In the genomic region with DNA sequence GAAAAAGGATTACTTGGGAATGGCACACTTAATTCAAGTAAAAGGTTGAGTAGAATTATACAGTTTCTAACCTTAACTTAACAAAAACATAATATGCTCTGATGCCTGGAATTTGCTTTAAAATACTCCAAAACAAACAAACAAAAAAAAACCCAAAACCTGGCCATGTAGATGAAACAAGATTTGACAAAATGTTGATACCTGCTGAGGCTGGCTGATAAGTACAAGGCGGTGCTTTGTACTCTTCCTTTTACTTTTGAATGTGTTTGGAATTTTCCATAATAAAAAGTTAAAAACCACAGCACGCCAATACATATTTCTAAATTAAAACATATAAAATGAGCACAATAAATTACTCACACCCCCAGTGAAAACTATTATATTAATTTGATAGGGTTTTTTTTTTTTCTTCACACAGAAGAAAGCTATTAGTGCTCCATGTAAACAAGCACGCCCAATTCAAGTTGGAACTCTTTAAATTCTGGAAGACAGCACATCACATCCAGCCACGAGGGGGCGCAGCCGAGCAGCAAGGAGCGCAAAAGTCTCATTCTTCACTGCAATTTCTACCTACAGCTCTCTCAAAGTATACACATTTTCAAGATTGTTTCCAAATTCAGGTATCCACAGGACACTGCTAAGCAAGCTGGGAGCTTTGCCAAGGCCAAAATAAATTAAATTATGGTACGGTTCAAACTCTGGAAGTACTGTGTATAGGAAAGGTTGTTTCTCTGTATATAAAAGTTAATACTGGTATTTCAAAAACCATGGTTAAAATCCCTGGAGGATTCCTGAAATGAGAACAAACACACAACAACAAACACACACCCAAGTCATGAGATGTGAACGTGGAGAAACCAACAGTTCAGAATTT, we compare ENCODE assay signal across 8 cellular contexts. TPM values are rescaled to one million over a fixed set of nuclear protein-coding genes. Genes with fewer than 3 reads are reported as not detected.
A peak's percentile ranks its signal among the peaks of the same experiment; 100 is the strongest.
DNase-seq lines count a peak whose midpoint lies in the region; ATAC-seq, FAIRE-seq and TF ChIP-seq lines count a peak whose summit lies in the region.

No MANE protein-coding gene starts in this region.

- H3K4me2 ChIP-seq in MM.1S (ENCODE audit: low read depth, low read length) = peak overlapping the region; percentile 85

- peak overlapping the region; percentile 77; the same call in 1 of the 2 replicates for H3K9ac ChIP-seq in MM.1S (ENCODE audit: low read length)

- TF ChIP-seq CTCF in MM.1S (IDR thresholded peaks at IDR 0.05; ENCODE audit: low read length) (peak; percentile 91), glutamatergic neuron (IDR thresholded peaks at IDR 0.05; ENCODE audit: partially characterized antibody, unreplicated experiment) (peak; percentile 96)

- H3K4me1 Mint-ChIP-seq in glutamatergic neuron (ENCODE audit: low read depth, unreplicated experiment) = peaks cover 47% of the 10 kb centered on the region

- H3K9me3 ChIP-seq in MM.1S (replicated peaks; ENCODE audit: insufficient read depth, low read length) = no peaks in the 10 kb centered on the region

- no peaks in the 10 kb centered on the region for H3K9me2 ChIP-seq in MM.1S (replicated peaks; ENCODE audit: insufficient read depth, low read length)

- no peak for FAIRE-seq in urothelium cell line (lab: Jason Lieb, UNC)

- peaks cover 100% of the 10 kb centered on the region for H3K79me2 ChIP-seq in MM.1S (ENCODE audit: low read length)

- peaks cover 41% of the 10 kb centered on the region for H3K4me1 ChIP-seq in MM.1S (ENCODE audit: low read length)

- H4K20me1 ChIP-seq in MM.1S (ENCODE audit: insufficient read depth, low read length) = peaks cover 31% of the 10 kb centered on the region

- no peak overlapping the region for H3K27ac Mint-ChIP-seq in glutamatergic neuron (ENCODE audit: unreplicated experiment)

- peak overlapping the region; percentile 88; the same call in 1 of the 2 replicates for H3K27ac ChIP-seq in MM.1S (ENCODE audit: low read length)

- no peak for ATAC-seq in HG03354 (IDR thresholded peaks at IDR 0.05; ENCODE audit: poor library complexity, severe bottlenecking, unreplicated experiment)

- in situ Hi-C loops in SK-MEL-5 (cut with HindIII; ENCODE audit: low pct_unique_long_range_greater_than_20kb, low sequenced_read_pairs) = no loop called here

- no peaks in the 10 kb centered on the region for H3K36me3 Mint-ChIP-seq in glutamatergic neuron (ENCODE audit: unreplicated experiment)

- peak overlapping the region; percentile 55 for H3K4me3 Mint-ChIP-seq in glutamatergic neuron (ENCODE audit: unreplicated experiment)

- DNase-seq in DMS114 treated with DMSO at 0.1 percent for 48 hours (lab: John Stamatoyannopoulos, UW; ENCODE audit: unreplicated experiment) = peak; percentile 59
- peak; percentile 82 for DNase-seq in MM.1S
- peak; percentile 88 for DNase-seq in SK-MEL-5 (ENCODE audit: low read depth, low spot score)
- peak; percentile 75 to 86 (median 84) for DNase-seq in activated naive CD4-positive, alpha-beta T cell (lab: John Stamatoyannopoulos, UW)
- DNase-seq in glutamatergic neuron = peak; percentile 87
- DNase-seq in posterior vena cava (ENCODE audit: low spot score) = peak; percentile 95
- peak; percentile 67 for DNase-seq in urothelium cell line (ENCODE audit: low spot score)

- peak overlapping the region; percentile 63; the same call in 1 of the 2 replicates for H3K4me3 ChIP-seq in MM.1S (ENCODE audit: low read length)

- H3K9me3 Mint-ChIP-seq in glutamatergic neuron (ENCODE audit: unreplicated experiment) = peaks cover 5% of the 10 kb centered on the region

- H3F3A ChIP-seq in MM.1S (ENCODE audit: insufficient read depth, low read length) = peaks cover 33% of the 10 kb centered on the region

- no peaks in the 10 kb centered on the region for H3K36me3 ChIP-seq in MM.1S (replicated peaks; ENCODE audit: insufficient read depth, low read length)

- intact Hi-C loops in posterior vena cava (cut with DNase I) = loop anchor here in 1 of 2 donors (10.0 kb wide), 1 partner anchor 51 kb away; no protein-coding TSS in a partner anchor

- no peak overlapping the region for H2AFZ ChIP-seq in MM.1S (ENCODE audit: low read length)

- H3K27me3 Mint-ChIP-seq in glutamatergic neuron (ENCODE audit: unreplicated experiment) = peaks cover 2% of the 10 kb centered on the region

- no peaks in the 10 kb centered on the region for H3K27me3 ChIP-seq in MM.1S (replicated peaks; ENCODE audit: insufficient read depth, low read length)

RNA-seq across cellular contexts. Expression of a gene that starts 7.5 kb away (rescaled TPM):
- 11.2 and 12.0 TPM in 2 replicates for total RNA-seq in SK-MEL-5 (2014; rRNA removed; shearing (Covaris generic))
- 29.9 and 58.4 TPM in 2 replicates for polyA plus RNA-seq in SK-MEL-5 (2015; cell fraction: cytosol; rRNA removed)
- 15.1 and 25.8 TPM in 2 replicates for polyA plus RNA-seq in SK-MEL-5 (2015; cell fraction: nucleus; rRNA removed)
- total RNA-seq in glutamatergic neuron (ENCODE audit: unreplicated experiment) = 15.7 TPM
- total RNA-seq in posterior vena cava = 10 to 100 TPM; 17.3 to 21.8 TPM
